ENCODE assay signal across 19 cellular contexts in genomic region chr2:119468154-119468955, GRCh38. TPM values are rescaled to one million over a fixed set of nuclear protein-coding genes. Genes with fewer than 3 reads are reported as not detected.
A peak's percentile ranks its signal among the peaks of the same experiment; 100 is the strongest.
DNase-seq lines count a peak whose midpoint lies in the region; ATAC-seq, FAIRE-seq and TF ChIP-seq lines count a peak whose summit lies in the region.
"Had no signal": no experiment of that assay in that cellular context is flagged by ENCODE, and none has a peak within 500 bp of the region (broad histone marks: within the 10 kb centered on the region; RNA-seq: fewer than 3 reads in every experiment).

No MANE protein-coding gene starts in this region.

- H3K9ac ChIP-seq in GM23248 (no peak overlapping the region), astrocyte (ENCODE audit: low read length) (no peak overlapping the region), mesenchymal stem cell (ENCODE audit: low read length) (no peak overlapping the region)

- no peak overlapping the region for H3K4me3 Mint-ChIP-seq in astrocyte (ENCODE audit: unreplicated experiment)
- H3K4me3 Mint-ChIP-seq in stimulated activated naive CD8-positive, alpha-beta T cell treated with anti-CD3 and anti-CD28 coated beads, Interleukin-15, amount 100 ng/mL, for 72 hours = no peak overlapping the region
- H3K4me3 Mint-ChIP-seq: activated naive CD8-positive, alpha-beta T cell treated with anti-CD3 and anti-CD28 coated beads, Interleukin-2, amount 10 ng/mL, durations not matched to agents 7 days and 5 days; nephron progenitor cell; stimulated activated naive B cell treated with anti-CD40 and anti-IgM and Interleukin-4, amounts not matched to agents 10 μg/mL and 1 μg/mL and 100 μg/mL, for 72 hours; T-helper 2 cell treated with Interferon-gamma antibody and Interleukin-4, amounts not matched to agents 5 μg/mL and 100 μg/mL, for 36 hours had no signal

- no peaks in the 10 kb centered on the region for H3K9me3 Mint-ChIP-seq in astrocyte (ENCODE audit: unreplicated experiment)
- no peaks in the 10 kb centered on the region for H3K9me3 Mint-ChIP-seq in stimulated activated naive CD8-positive, alpha-beta T cell treated with anti-CD3 and anti-CD28 coated beads, Interleukin-15, amount 100 ng/mL, for 72 hours
- H3K9me3 Mint-ChIP-seq: activated naive CD8-positive, alpha-beta T cell treated with anti-CD3 and anti-CD28 coated beads, Interleukin-2, amount 10 ng/mL, durations not matched to agents 7 days and 5 days; nephron progenitor cell; stimulated activated naive B cell treated with anti-CD40 and anti-IgM and Interleukin-4, amounts not matched to agents 10 μg/mL and 1 μg/mL and 100 μg/mL, for 72 hours; T-helper 2 cell treated with Interferon-gamma antibody and Interleukin-4, amounts not matched to agents 5 μg/mL and 100 μg/mL, for 36 hours had no signal

- H4K20me1 ChIP-seq in GM23248 (ENCODE audit: insufficient read depth) = no peaks in the 10 kb centered on the region
- H4K20me1 ChIP-seq in astrocyte (ENCODE audit: insufficient read depth, low read length) = no peaks in the 10 kb centered on the region

- H2AK5ac ChIP-seq in mesenchymal stem cell (ENCODE audit: low read length, severe bottlenecking) = peak overlapping the region; percentile 53

- H3K18ac ChIP-seq in mesenchymal stem cell (ENCODE audit: low read depth in 1 of 2, low read length in 2 of 2) = no peak overlapping the region

- in situ Hi-C loops in Caki2 (cut with HindIII; ENCODE audit: low pct_unique_long_range_greater_than_20kb, low sequenced_read_pairs) = no loop called here
- in situ Hi-C loops in GM23248 (cut with MboI) = no loop called here

- H2AFZ ChIP-seq in GM23248 = no peak overlapping the region
- H2AFZ ChIP-seq in astrocyte (ENCODE audit: low read depth, low read length) = no peak overlapping the region
- no peak overlapping the region for H2AFZ ChIP-seq in mesenchymal stem cell (ENCODE audit: low read depth, low read length)

- H3K27ac ChIP-seq in GM23248 = no peak overlapping the region
- H3K27ac ChIP-seq in astrocyte (ENCODE audit: low read depth, low read length) = no peak overlapping the region
- no peak overlapping the region for H3K27ac ChIP-seq in mesenchymal stem cell (ENCODE audit: low read length, poor library complexity, severe bottlenecking)

- H3K79me2 ChIP-seq in GM23248 (ENCODE audit: insufficient read depth) (no peaks in the 10 kb centered on the region), astrocyte (ENCODE audit: insufficient read depth, low read length) (no peaks in the 10 kb centered on the region)

- H3K36me3 ChIP-seq in GM23248 (ENCODE audit: low read depth) (no peaks in the 10 kb centered on the region), astrocyte (ENCODE audit: insufficient read depth, low read length) (no peaks in the 10 kb centered on the region), mesenchymal stem cell (ENCODE audit: control insufficient read depth in 1 of 2, insufficient read depth in 2 of 2, low read depth in 1 of 2, low read length in 2 of 2) (no peaks in the 10 kb centered on the region)

- WGBS in GM23248 (ENCODE audit: low coverage in 1 of 2, low lambda C conversion rate in 2 of 2, missing lambda C conversion rate in 2 of 2), 2 experiments = 23 to 25% methylated on average over 3 of the region's 3 CpGs
- 65% methylated on average over 3 of the region's 3 CpGs for WGBS in mesenchymal stem cell

- H2BK15ac ChIP-seq in mesenchymal stem cell (ENCODE audit: low read depth, poor library complexity, severe bottlenecking) = no peak overlapping the region

- no peak overlapping the region for H3K14ac ChIP-seq in mesenchymal stem cell (ENCODE audit: low read length in 2 of 2)

- H3K79me1 ChIP-seq in mesenchymal stem cell (replicated peaks; ENCODE audit: low read length, poor library complexity, severe bottlenecking) = no peaks in the 10 kb centered on the region

- H3K4me2 ChIP-seq in GM23248 (ENCODE audit: unreplicated experiment) (no peak overlapping the region), astrocyte (ENCODE audit: low read length) (no peak overlapping the region), mesenchymal stem cell (ENCODE audit: low read length, poor library complexity, severe bottlenecking) (no peak overlapping the region)

- H3K27me3 Mint-ChIP-seq in astrocyte (ENCODE audit: low read depth, unreplicated experiment) = peaks cover 25% of the 10 kb centered on the region
- H3K27me3 Mint-ChIP-seq in stimulated activated naive CD8-positive, alpha-beta T cell treated with anti-CD3 and anti-CD28 coated beads, Interleukin-15, amount 100 ng/mL, for 72 hours = no peaks in the 10 kb centered on the region
- H3K27me3 Mint-ChIP-seq: activated naive CD8-positive, alpha-beta T cell treated with anti-CD3 and anti-CD28 coated beads, Interleukin-2, amount 10 ng/mL, durations not matched to agents 7 days and 5 days had no signal

- no peaks in the 10 kb centered on the region for H3K9me2 ChIP-seq in GM23248 (ENCODE audit: insufficient read depth)

- no peaks in the 10 kb centered on the region for H3K36me3 Mint-ChIP-seq in astrocyte (ENCODE audit: low read depth, unreplicated experiment)
- H3K36me3 Mint-ChIP-seq: activated naive CD8-positive, alpha-beta T cell treated with anti-CD3 and anti-CD28 coated beads, Interleukin-2, amount 10 ng/mL, durations not matched to agents 7 days and 5 days; stimulated activated naive B cell treated with anti-CD40 and anti-IgM and Interleukin-4, amounts not matched to agents 10 μg/mL and 1 μg/mL and 100 μg/mL, for 72 hours had no signal

- H3K4me3 ChIP-seq in GM23248 (no peak overlapping the region), astrocyte (ENCODE audit: insufficient read depth, low read depth, low read length) (no peak overlapping the region), mesenchymal stem cell (ENCODE audit: insufficient read depth in 1 of 2, low read depth in 1 of 2, low read length in 2 of 2) (no peak overlapping the region)

- H3K4me1 Mint-ChIP-seq in astrocyte (ENCODE audit: low read depth, unreplicated experiment) = peaks cover 12% of the 10 kb centered on the region
- no peaks in the 10 kb centered on the region for H3K4me1 Mint-ChIP-seq in stimulated activated naive CD8-positive, alpha-beta T cell treated with anti-CD3 and anti-CD28 coated beads, Interleukin-15, amount 100 ng/mL, for 72 hours
- H3K4me1 Mint-ChIP-seq: activated naive CD8-positive, alpha-beta T cell treated with anti-CD3 and anti-CD28 coated beads, Interleukin-2, amount 10 ng/mL, durations not matched to agents 7 days and 5 days; stimulated activated naive B cell treated with anti-CD40 and anti-IgM and Interleukin-4, amounts not matched to agents 10 μg/mL and 1 μg/mL and 100 μg/mL, for 72 hours had no signal

- H3K27me3 ChIP-seq in GM23248 (replicated peaks; ENCODE audit: insufficient read depth) = peaks cover 5% of the 10 kb centered on the region
- no peaks in the 10 kb centered on the region for H3K27me3 ChIP-seq in astrocyte (ENCODE audit: insufficient read depth, low read length)
- H3K27me3 ChIP-seq in mesenchymal stem cell (ENCODE audit: control insufficient read depth in 1 of 2, insufficient read depth in 1 of 2, low read length in 2 of 2) = peaks cover 0 to 11% of the 10 kb centered on the region in 2 experiments

- H3K4ac ChIP-seq in mesenchymal stem cell (ENCODE audit: low read depth in 1 of 2, low read length in 2 of 2) = no peak overlapping the region

- H3K23ac ChIP-seq in mesenchymal stem cell (ENCODE audit: low read length in 2 of 2) = no peak overlapping the region

- no peak for FAIRE-seq in astrocyte (lab: Jason Lieb, UNC)

- no peak overlapping the region for H2BK12ac ChIP-seq in mesenchymal stem cell (ENCODE audit: low read length in 2 of 2)

- no peak for TF ChIP-seq CTCF in astrocyte (IDR thresholded peaks at IDR 0.05; ENCODE audit: insufficient read depth, low read depth, low read length)

- H4K91ac ChIP-seq in mesenchymal stem cell (ENCODE audit: low read length) = no peak overlapping the region

- H4K8ac ChIP-seq in mesenchymal stem cell (ENCODE audit: low read length) = no peak overlapping the region

- H2BK5ac ChIP-seq in mesenchymal stem cell (ENCODE audit: low read depth, low read length, poor library complexity, severe bottlenecking) = no peak overlapping the region

- peak; percentile 24 for DNase-seq in Caki2 (ENCODE audit: low read depth)
- peak; percentile 45 for DNase-seq in GM23248
- peak; percentile 76 for DNase-seq in astrocyte (ENCODE audit: low read depth)
- no peak for DNase-seq in mesenchymal stem cell
- DNase-seq in stimulated activated naive CD8-positive, alpha-beta T cell treated with anti-CD3 and anti-CD28 coated beads, Interleukin-15, amount 100 ng/mL, for 72 hours = no peak
- DNase-seq in iPS-NIHi11 (ENCODE audit: low spot score) = no peak
- DNase-seq: activated naive CD8-positive, alpha-beta T cell treated with anti-CD3 and anti-CD28 coated beads, Interleukin-2, amount 10 ng/mL, durations not matched to agents 7 days and 5 days; AML-193; cortex of kidney; DMS 273 treated with DMSO at 0.1 percent for 48 hours; NCI-H2081 treated with DMSO at 0.1 percent for 48 hours; nephron progenitor cell; NK-92 treated with Interleukin-12 subunit alpha and Interleukin-12 subunit beta, amount 100 ng/mL, for 24 hours; stimulated activated naive B cell treated with anti-CD40 and anti-IgM and Interleukin-4, amounts not matched to agents 10 μg/mL and 1 μg/mL and 100 μg/mL, for 72 hours had no signal

- H3K27ac Mint-ChIP-seq in astrocyte (ENCODE audit: unreplicated experiment) = peak overlapping the region; percentile 1
- peak overlapping the region in 1 of 2 donors; percentile 59 for H3K27ac Mint-ChIP-seq in stimulated activated naive CD8-positive, alpha-beta T cell treated with anti-CD3 and anti-CD28 coated beads, Interleukin-15, amount 100 ng/mL, for 72 hours
- H3K27ac Mint-ChIP-seq: activated naive CD8-positive, alpha-beta T cell treated with anti-CD3 and anti-CD28 coated beads, Interleukin-2, amount 10 ng/mL, durations not matched to agents 7 days and 5 days; nephron progenitor cell; stimulated activated naive B cell treated with anti-CD40 and anti-IgM and Interleukin-4, amounts not matched to agents 10 μg/mL and 1 μg/mL and 100 μg/mL, for 72 hours; T-helper 2 cell treated with Interferon-gamma antibody and Interleukin-4, amounts not matched to agents 5 μg/mL and 100 μg/mL, for 36 hours had no signal

- no peak for ATAC-seq in stimulated activated naive CD8-positive, alpha-beta T cell treated with anti-CD3 and anti-CD28 coated beads, Interleukin-15, amount 100 ng/mL, for 72 hours
- ATAC-seq in GM21786 (IDR thresholded peaks at IDR 0.05; ENCODE audit: unreplicated experiment) = no peak
- no peak for ATAC-seq in GM21576 (IDR thresholded peaks at IDR 0.05; ENCODE audit: unreplicated experiment)
- ATAC-seq: esophagus mucosa; stimulated activated naive B cell treated with anti-CD40 and anti-IgM and Interleukin-4, amounts not matched to agents 10 μg/mL and 1 μg/mL and 100 μg/mL, for 72 hours had no signal

- H3K4me1 ChIP-seq in GM23248 (ENCODE audit: insufficient read depth) = 0 out of 2 replicates have a peak, but pooled peaks cover 14% of the 10 kb centered on the region
- H3K4me1 ChIP-seq in astrocyte (ENCODE audit: insufficient read depth, low read length) = no peaks in the 10 kb centered on the region
- H3K4me1 ChIP-seq in mesenchymal stem cell (ENCODE audit: control insufficient read depth, insufficient read depth, low read depth, low read length) = peaks cover 6% of the 10 kb centered on the region

- H3F3A ChIP-seq in GM23248 (ENCODE audit: insufficient read depth) = no peaks in the 10 kb centered on the region

- H3K9me3 ChIP-seq in GM23248 (ENCODE audit: low read depth) (no peaks in the 10 kb centered on the region), astrocyte (ENCODE audit: insufficient read depth, low read depth, low read length) (no peaks in the 10 kb centered on the region), mesenchymal stem cell (ENCODE audit: control insufficient read depth, low read length) (no peaks in the 10 kb centered on the region)

- H2BK120ac ChIP-seq in mesenchymal stem cell (ENCODE audit: low read depth, low read length) = no peak overlapping the region

RNA-seq across cellular contexts. Expression of gene TMEM37, which starts 36.7 kb away (rescaled TPM):
- total RNA-seq in Caki2 (2014; rRNA removed; shearing (Covaris generic); ENCODE audit: low replicate concordance) = 0.10 and 3.5 TPM in 2 replicates
- 1.8 TPM in 1 of 2 replicates, not detected in the other for total RNA-seq in GM23248 (2014; rRNA removed; shearing (Covaris generic))
- 0.53 and 1.5 TPM in 2 replicates for polyA plus RNA-seq in GM23248 (2016; fragmentation: Nextera tagmentation; extraction: Ambion mirVana)
- total RNA-seq in astrocyte = 1.6 and 3.3 TPM in 2 replicates
- polyA plus RNA-seq in mesenchymal stem cell (2013, experiment 1 of 2) = 1.3 TPM
- 1.5 TPM for polyA plus RNA-seq in mesenchymal stem cell (2013, experiment 2 of 2)
- total RNA-seq: activated naive CD8-positive, alpha-beta T cell treated with anti-CD3 and anti-CD28 coated beads, Interleukin-2, amount 10 ng/mL, durations not matched to agents 7 days and 5 days; M059J had no signal

RNA-seq across cellular contexts. Expression of gene SCTR, which starts 55.9 kb away (rescaled TPM):
- not detected in 2 replicates for total RNA-seq in Caki2 (2014; rRNA removed; shearing (Covaris generic); ENCODE audit: low replicate concordance)
- total RNA-seq in GM23248 (2014; rRNA removed; shearing (Covaris generic)) = not detected in 2 replicates
- not detected in 2 replicates for polyA plus RNA-seq in GM23248 (2016; fragmentation: Nextera tagmentation; extraction: Ambion mirVana)
- not detected in 2 replicates for total RNA-seq in astrocyte
- not detected for polyA plus RNA-seq in mesenchymal stem cell (2013, experiment 1 of 2)
- polyA plus RNA-seq in mesenchymal stem cell (2013, experiment 2 of 2) = not detected
- total RNA-seq: activated naive CD8-positive, alpha-beta T cell treated with anti-CD3 and anti-CD28 coated beads, Interleukin-2, amount 10 ng/mL, durations not matched to agents 7 days and 5 days; esophagus mucosa; M059J had no signal

Comparison
In these comparisons a context has a peak if more than half of its experiments do, and no peak if none do; other contexts are left out.
1. DNase-seq: peak in Caki2 (single experiment), GM23248 (single experiment) and astrocyte (single experiment); none in mesenchymal stem cell (single experiment), stimulated activated naive CD8-positive, alpha-beta T cell treated with anti-CD3 and anti-CD28 coated beads, Interleukin-15, amount 100 ng/mL, for 72 hours (0 of 2) and iPS-NIHi11 (single experiment).